8 cellular contexts compared by ENCODE assay signal in genomic region chr19:36141039-36141914, GRCh38. TPM values are rescaled to one million over a fixed set of nuclear protein-coding genes. Genes with fewer than 3 reads are reported as not detected.
DNase-seq lines count a peak whose midpoint lies in the region; ATAC-seq and TF ChIP-seq lines count a peak whose summit lies in the region.

No MANE protein-coding gene starts in this region.

- 20 to 25% methylated on average over 32 to 42 of the region's 42 CpGs for WGBS in esophagus, 2 donors

- CTCF ChIA-PET in PC-3 (lab: Charles Lee) = no interaction called here

- no peak for TF ChIP-seq EP300 in Ishikawa (IDR thresholded peaks at IDR 0.05; ENCODE audit: borderline replicate concordance)

- H4K20me1 ChIP-seq in PC-3 (ENCODE audit: low read length) = peaks cover 7% of the 10 kb centered on the region; the same call in 1 of the 2 replicates

- TF ChIP-seq CTCF in BE2C (IDR thresholded peaks at IDR 0.05; ENCODE audit: low read depth, low read length) = no peak
- TF ChIP-seq CTCF in PC-3 (conservative IDR thresholded peaks at IDR 0.05; ENCODE audit: low read depth, low read length) = no peak

- POLR2A ChIA-PET in PC-3 (lab: Charles Lee; ENCODE audit: unreplicated experiment) = no interaction called here

- H3K27me3 ChIP-seq in BE2C (no peaks in the 10 kb centered on the region), PC-3 (ENCODE audit: low read length) (no peaks in the 10 kb centered on the region), esophagus (ENCODE audit: control insufficient read depth in 1 of 2, insufficient read depth in 2 of 2, low read length in 2 of 2) (no peaks in the 10 kb centered on the region), mucosa of rectum (ENCODE audit: control insufficient read depth in 2 of 2, insufficient read depth in 2 of 2, low read length in 2 of 2) (no peaks in the 10 kb centered on the region)

- H3K27ac ChIP-seq in PC-3 (ENCODE audit: low read length) (peak overlapping the region; percentile 99), esophagus (ENCODE audit: low read depth in 2 of 2, low read length in 1 of 2) (peak overlapping the region; percentile 99), mucosa of rectum (ENCODE audit: low read depth in 2 of 2, low read length in 2 of 2) (peak overlapping the region; percentile 99 to 100)

- peak overlapping the region; percentile 94 for H3K4me2 ChIP-seq in PC-3 (ENCODE audit: low read length)

- no peaks in the 10 kb centered on the region for H3K9me2 ChIP-seq in PC-3 (replicated peaks; ENCODE audit: low read length)

- no peak overlapping the region for H2AFZ ChIP-seq in PC-3 (ENCODE audit: low read length)

- no peaks in the 10 kb centered on the region for H3K4me1 ChIP-seq in BE2C
- H3K4me1 ChIP-seq in PC-3 (ENCODE audit: insufficient read depth, low read length) = peaks cover 29% of the 10 kb centered on the region
- H3K4me1 ChIP-seq in esophagus (ENCODE audit: control insufficient read depth in 2 of 2, insufficient read depth in 2 of 2, low read length in 1 of 2) = peaks cover 0 to 6% of the 10 kb centered on the region in 2 donors
- peaks cover 17 to 24% of the 10 kb centered on the region in 2 donors for H3K4me1 ChIP-seq in mucosa of rectum (ENCODE audit: control insufficient read depth in 2 of 2, insufficient read depth in 2 of 2, low read length in 2 of 2)

- peak; percentile 35 for ATAC-seq in GM19397 (IDR thresholded peaks at IDR 0.05; ENCODE audit: unreplicated experiment)
- peak; percentile 47 for ATAC-seq in PC-3

- TF ChIP-seq RAD21 in Ishikawa (IDR thresholded peaks at IDR 0.05; ENCODE audit: low read depth) = no peak

- no TSS peak for BruUV-seq in PC-3 (replicated peaks; lab: Mats Ljungman, UMichigan)

- peak; percentile 91 for DNase-seq in BE2C
- DNase-seq in PC-3 = peak; percentile 88
- peak; percentile 96 for DNase-seq in activated T-cell treated with anti-CD3 and anti-CD28 coated beads, Interleukin-2, amount 50 U/mL, for 1 hour
- peak; percentile 76 to 79 for DNase-seq in stimulated activated CD8-positive, alpha-beta memory T cell treated with anti-CD3 and anti-CD28 coated beads, Interleukin-4, amount 100 ng/mL, for 1 hour (ENCODE audit: low read depth in 2 of 2, low spot score in 1 of 2)

- H3K9me3 ChIP-seq in BE2C (no peaks in the 10 kb centered on the region), PC-3 (ENCODE audit: low read length) (no peaks in the 10 kb centered on the region), esophagus (ENCODE audit: control insufficient read depth in 2 of 2, insufficient read depth in 1 of 2, low read depth in 1 of 2, low read length in 1 of 2) (no peaks in the 10 kb centered on the region), mucosa of rectum (ENCODE audit: control insufficient read depth in 2 of 2, low read length in 2 of 2) (no peaks in the 10 kb centered on the region)

- H3K9ac ChIP-seq in PC-3 (ENCODE audit: low read length) (peak overlapping the region; percentile 100), mucosa of rectum (ENCODE audit: low read depth in 1 of 2, low read length in 2 of 2) (peak overlapping the region in 1 of 2 donors; percentile 100)

- H3K36me3 ChIP-seq in BE2C (peaks cover 35% of the 10 kb centered on the region), PC-3 (ENCODE audit: low read depth, low read length) (peaks cover 16% of the 10 kb centered on the region), esophagus (ENCODE audit: control insufficient read depth in 2 of 2, insufficient read depth in 2 of 2, low read length in 1 of 2) (peaks cover 11 to 23% of the 10 kb centered on the region in 2 donors), mucosa of rectum (ENCODE audit: control insufficient read depth in 2 of 2, insufficient read depth in 2 of 2, low read length in 2 of 2) (peaks cover 31 to 38% of the 10 kb centered on the region in 2 donors)

- peaks cover 34% of the 10 kb centered on the region for H3K79me2 ChIP-seq in PC-3 (ENCODE audit: low read length)

- no peaks in the 10 kb centered on the region for H3F3A ChIP-seq in PC-3 (ENCODE audit: low read length, unreplicated experiment)

- peak overlapping the region; percentile 93 for H3K4me3 ChIP-seq in BE2C (ENCODE audit: low read depth, low read length)
- H3K4me3 ChIP-seq in PC-3 (ENCODE audit: low read length) = peak overlapping the region; percentile 94
- peak overlapping the region; percentile 83 to 91 for H3K4me3 ChIP-seq in esophagus (ENCODE audit: low read depth in 1 of 2, low read length in 2 of 2)
- H3K4me3 ChIP-seq in mucosa of rectum (ENCODE audit: low read length in 2 of 2) = peak overlapping the region; percentile 98 to 99

- intact Hi-C loops in PC-3 (cut with micrococcal nuclease) = loop anchor here (2.0 kb wide), 1 partner anchor 14 kb away; no protein-coding TSS in a partner anchor

TF ChIP-seq in Ishikawa, 13 proteins besides CTCF, POLR2A, EP300 and RAD21:
- TF ChIP-seq TAF1 (IDR thresholded peaks at IDR 0.05; ENCODE audit: low read depth) (peak; percentile 30; the same call in 1 of the 2 replicates), USF1 (IDR thresholded peaks at IDR 0.05) (no peak), MAX (IDR thresholded peaks at IDR 0.05) (peak; percentile 6; the same call in 1 of the 2 replicates), YY1 (IDR thresholded peaks at IDR 0.05; ENCODE audit: low read depth) (peak; percentile 63; the same call in 1 of the 2 replicates)
TF ChIP-seq in Ishikawa: peak in this region for 3.

RNA-seq across cellular contexts. Expression of gene CAPNS1, which starts 1.4 kb away (rescaled TPM):
- 632 TPM for polyA plus RNA-seq in BE2C (2012; ENCODE audit: insufficient read depth, insufficient read length, low read depth)
- total RNA-seq in PC-3 (2014; rRNA removed) = 329 and 339 TPM in 2 replicates
- 1,000 to 10,000 TPM in 1 of 2 donors, 100 to 1,000 TPM in 1; 919 to 1,019 TPM for polyA plus RNA-seq in esophagus

RNA-seq across cellular contexts. Expression of gene COX7A1, which starts 11.0 kb away (rescaled TPM):
- not detected for polyA plus RNA-seq in BE2C (2012; ENCODE audit: insufficient read depth, insufficient read length, low read depth)
- not detected in 2 replicates for total RNA-seq in PC-3 (2014; rRNA removed)
- polyA plus RNA-seq in esophagus = 10 to 100 TPM; 17.3 to 22.9 TPM

RNA-seq across cellular contexts. Expression of gene TBCB, which starts 26.0 kb away (rescaled TPM):
- polyA plus RNA-seq in BE2C (2012; ENCODE audit: insufficient read depth, insufficient read length, low read depth) = 500 TPM
- 260 and 332 TPM in 2 replicates for total RNA-seq in PC-3 (2014; rRNA removed)
- 100 to 1,000 TPM; 100 to 149 TPM for polyA plus RNA-seq in esophagus

RNA-seq across cellular contexts. Expression of gene POLR2I, which starts 26.6 kb away (rescaled TPM):
- polyA plus RNA-seq in BE2C (2012; ENCODE audit: insufficient read depth, insufficient read length, low read depth) = 604 TPM
- 191 and 250 TPM in 2 replicates for total RNA-seq in PC-3 (2014; rRNA removed)
- 10 to 100 TPM; 66.7 to 77.8 TPM for polyA plus RNA-seq in esophagus

RNA-seq across cellular contexts. Expression of gene OVOL3, which starts 30.3 kb away (rescaled TPM):
- not detected for polyA plus RNA-seq in BE2C (2012; ENCODE audit: insufficient read depth, insufficient read length, low read depth)
- total RNA-seq in PC-3 (2014; rRNA removed) = not detected in 2 replicates
- polyA plus RNA-seq in esophagus = under 1 TPM in 1 of 2 donors, not detected in 1; 0.16 TPM

Comparison
In these comparisons a context has a peak if more than half of its experiments do, and no peak if none do; other contexts are left out.
1. Peak in every context shown above with its lines: DNase-seq, ATAC-seq, H3K4me3 ChIP-seq and H3K27ac ChIP-seq.